In genomic region chr20:50651676-50652075, GRCh38 we compare ENCODE assay signal across 1 cellular context.
TF ChIP-seq lines count a peak whose summit lies in the region.

No MANE protein-coding gene starts in this region.

TF ChIP-seq in IMR-90, 13 proteins besides CTCF, POLR2A, EP300 and RAD21:
- no peak for TF ChIP-seq MXI1 (IDR thresholded peaks at IDR 0.05; ENCODE audit: borderline replicate concordance, low read depth, low read length)
- no peak for TF ChIP-seq RCOR1 (IDR thresholded peaks at IDR 0.05; ENCODE audit: insufficient replicate concordance, low read length)
